In genomic region chr6:123810214-123810613, GRCh38 we compare ENCODE assay signal across 16 cellular contexts. TPM values are rescaled to one million over a fixed set of nuclear protein-coding genes. Genes with fewer than 3 reads are reported as not detected.
"Had no signal": no experiment of that assay in that cellular context is flagged by ENCODE, and none has a peak within 500 bp of the region (broad histone marks: within the 10 kb centered on the region; RNA-seq: fewer than 3 reads in every experiment).

No MANE protein-coding gene starts in this region.

- H3K4me3 ChIP-seq: adrenal gland, cardiac muscle cell, esophagus muscularis mucosa, left lung, tibial nerve, vagina had no signal

- H3K27me3 ChIP-seq: tibial nerve, vagina had no signal

- H3K36me3 ChIP-seq: adrenal gland, cardiac muscle cell, esophagus muscularis mucosa, left lung, tibial nerve, vagina had no signal

- H3K27ac ChIP-seq: adrenal gland, cardiac muscle cell, esophagus muscularis mucosa, left lung, vagina had no signal

- H3K9me3 ChIP-seq: adrenal gland, esophagus muscularis mucosa, left lung, tibial nerve, vagina had no signal

- ATAC-seq: activated CD8-positive, alpha-beta T cell treated with anti-CD3 and anti-CD28 coated beads for 36 hours; activated T-cell treated with anti-CD3 and anti-CD28 coated beads, Interleukin-2, amount 50 U/mL, for 4 hours; left lung; naive thymus-derived CD8-positive, alpha-beta T cell; stimulated activated memory B cell treated with anti-CD40 and anti-IgM and Interleukin-4, amounts not matched to agents 10 μg/mL and 1 μg/mL and 100 μg/mL, for 72 hours had no signal

- H3K4me1 ChIP-seq: adrenal gland, esophagus muscularis mucosa, left lung, vagina had no signal

- DNase-seq: activated B cell treated with CpG ODN at 0.5 μM for 24 hours; activated CD4-positive, alpha-beta T cell treated with anti-CD3 and anti-CD28 coated beads for 48 hours; activated CD8-positive, alpha-beta T cell treated with anti-CD3 and anti-CD28 coated beads for 36 hours; activated effector memory CD4-positive, alpha-beta T cell treated with Interleukin-2 at 50 U/mL for 16 hours; activated T-cell treated with anti-CD3 and anti-CD28 coated beads, Interleukin-2, amount 50 U/mL, for 4 hours; adrenal gland; hippocampal formation; left lung; naive thymus-derived CD8-positive, alpha-beta T cell; posterior cingulate gyrus; stimulated activated CD4-positive, alpha-beta T cell treated with anti-CD3 and anti-CD28 coated beads, Interleukin-2, amount 100 ng/mL, for 48 hours had no signal

RNA-seq across cellular contexts. Expression of gene NKAIN2, which starts 6.5 kb away (rescaled TPM):
- total RNA-seq: activated B cell treated with CpG ODN at 0.5 μM for 24 hours; activated CD8-positive, alpha-beta T cell treated with anti-CD3 and anti-CD28 coated beads for 36 hours; activated T-cell treated with anti-CD3 and anti-CD28 coated beads, Interleukin-2, amount 50 U/mL, for 4 hours; cardiac muscle cell; left lung; naive thymus-derived CD8-positive, alpha-beta T cell; vagina had no signal
- polyA plus RNA-seq: naive thymus-derived CD8-positive, alpha-beta T cell had no signal
